8 cellular contexts compared by ENCODE assay signal in the genomic region with DNA sequence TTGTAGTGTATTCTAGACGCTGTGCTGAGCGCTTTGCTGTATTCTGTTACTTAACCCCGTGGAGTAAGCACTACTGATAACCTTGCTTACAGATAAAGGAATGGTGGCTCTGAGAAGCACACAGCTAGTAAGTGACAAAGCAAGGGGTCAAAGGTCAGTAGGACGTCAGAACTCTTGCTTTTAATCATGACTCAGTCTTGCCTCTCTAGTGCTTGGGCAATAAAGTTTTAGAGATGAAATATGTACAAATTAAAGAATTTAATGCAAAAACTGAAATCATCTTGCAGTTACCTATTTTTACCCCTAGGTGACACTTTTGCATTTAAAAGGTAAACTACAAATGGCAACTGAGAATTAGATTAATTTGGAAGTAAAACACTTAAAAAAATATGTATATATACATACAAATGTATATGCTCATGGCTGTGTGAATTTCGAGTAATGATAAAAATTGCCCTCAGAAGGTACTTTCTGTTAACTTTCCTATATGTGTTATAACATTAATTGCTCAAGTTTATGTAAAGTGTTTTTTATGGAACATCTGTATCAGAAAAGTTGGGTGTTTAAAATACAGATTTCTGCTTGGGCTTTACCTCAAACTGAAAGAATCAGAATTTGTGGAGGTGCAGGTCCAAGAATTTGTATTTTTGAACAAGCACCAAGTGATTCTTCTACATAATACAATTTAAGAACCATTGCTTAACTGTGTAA.
DNase-seq lines count a peak whose midpoint lies in the region; ATAC-seq and TF ChIP-seq lines count a peak whose summit lies in the region.

No MANE protein-coding gene starts in this region.

- no peak overlapping the region for H3K4me3 ChIP-seq in astrocyte of the spinal cord (ENCODE audit: low read depth, low read length)

- H3K4me3 Mint-ChIP-seq in mesothelial cell of epicardium (no peak overlapping the region), T-helper 17 cell (no peak overlapping the region)

- peak; percentile 42 for DNase-seq in CD1c-positive myeloid dendritic cell (ENCODE audit: extremely low spot score)
- peak; percentile 25 for DNase-seq in KBM-7
- peak; percentile 23 for DNase-seq in astrocyte of the spinal cord (ENCODE audit: low read depth, low spot score)
- DNase-seq in mesothelial cell of epicardium (ENCODE audit: low spot score in 2 of 2, unreplicated experiment in 2 of 2), result no peak
- no peak for DNase-seq in T-helper 17 cell
- no peak for DNase-seq in NCI-H2107 (lab: John Stamatoyannopoulos, UW)

- H3K9me3 ChIP-seq in T-helper 17 cell (ENCODE audit: control insufficient read depth, low read length, poor library complexity, severe bottlenecking), result no peaks in the 10 kb centered on the region

- H3K27ac Mint-ChIP-seq in mesothelial cell of epicardium (peak overlapping the region; percentile 59), T-helper 17 cell (no peak overlapping the region)

- peak; percentile 36 for TF ChIP-seq CTCF in astrocyte of the spinal cord (IDR thresholded peaks at IDR 0.05; ENCODE audit: low read depth, low read length)
- TF ChIP-seq CTCF in mesothelial cell of epicardium (IDR thresholded peaks at IDR 0.05; ENCODE audit: unreplicated experiment), result peak; percentile 93

- ATAC-seq in T-helper 17 cell, result no peak
- ATAC-seq in GM21526 (IDR thresholded peaks at IDR 0.05; ENCODE audit: low FRiP score, unreplicated experiment), result no peak
- no peak for ATAC-seq in HG02678 (IDR thresholded peaks at IDR 0.05; ENCODE audit: unreplicated experiment)

- H3K9me3 Mint-ChIP-seq in mesothelial cell of epicardium, result peaks cover 31% of the 10 kb centered on the region

- H3K36me3 Mint-ChIP-seq in mesothelial cell of epicardium (peaks cover 7% of the 10 kb centered on the region), T-helper 17 cell (ENCODE audit: low read depth) (peaks cover 4% of the 10 kb centered on the region)

- H3K27me3 Mint-ChIP-seq in mesothelial cell of epicardium (ENCODE audit: low read depth) (no peaks in the 10 kb centered on the region), T-helper 17 cell (peaks cover 46% of the 10 kb centered on the region)

- in situ Hi-C loops in KBM-7 (cut with MboI; ENCODE audit: low pct_unique_long_range_greater_than_20kb, low sequenced_read_pairs) (loop anchor here (25.0 kb wide), 1 partner anchor 1137 kb away; no protein-coding TSS in a partner anchor), astrocyte of the spinal cord (cut with HindIII; ENCODE audit: low sequenced_read_pairs) (no loop called here)

- H3K4me1 Mint-ChIP-seq in mesothelial cell of epicardium (peaks cover 20% of the 10 kb centered on the region), T-helper 17 cell (no peaks in the 10 kb centered on the region)

Comparison
In these comparisons a context has a peak if more than half of its experiments do, and no peak if none do; other contexts are left out.
1. DNase-seq: peak in CD1c-positive myeloid dendritic cell (single experiment), KBM-7 (single experiment) and astrocyte of the spinal cord (single experiment); none in mesothelial cell of epicardium (0 of 2), T-helper 17 cell (0 of 3) and NCI-H2107 (single experiment).